8 cellular contexts compared by ENCODE assay signal in genomic region chr3:149657458-149657795, GRCh38.
DNase-seq lines count a peak whose midpoint lies in the region; TF ChIP-seq lines count a peak whose summit lies in the region.

No MANE protein-coding gene starts in this region.

- H3K4me3 Mint-ChIP-seq in activated T-cell treated with anti-CD3 and anti-CD28 coated beads, Interleukin-2, amount 50 U/mL, for 24 hours, result peak overlapping the region; percentile 82

- peaks cover 20% of the 10 kb centered on the region for H3K4me1 Mint-ChIP-seq in activated T-cell treated with anti-CD3 and anti-CD28 coated beads, Interleukin-2, amount 50 U/mL, for 24 hours (ENCODE audit: low read depth)

- TF ChIP-seq CTCF in epithelial cell of esophagus (IDR thresholded peaks at IDR 0.05; ENCODE audit: insufficient read depth, low read depth, low read length, missing control alignments) (no peak), GM13976 (IDR thresholded peaks at IDR 0.05; ENCODE audit: borderline replicate concordance, control extremely low read depth, extremely low read depth, insufficient read depth, missing control alignments) (no peak)

- H3K36me3 ChIP-seq in SK-N-MC (ENCODE audit: insufficient read depth, low read length) (peaks cover 27% of the 10 kb centered on the region), muscle layer of duodenum (ENCODE audit: control insufficient read depth in 1 of 2, insufficient read depth in 2 of 2, low read length in 2 of 2) (peaks cover 0 to 9% of the 10 kb centered on the region in 2 donors)

- H3K27ac Mint-ChIP-seq in activated T-cell treated with anti-CD3 and anti-CD28 coated beads, Interleukin-2, amount 50 U/mL, for 24 hours, result no peak overlapping the region

- DNase-seq in activated T-cell treated with anti-CD3 and anti-CD28 coated beads, Interleukin-2, amount 50 U/mL, for 24 hours, result no peak
- no peak for DNase-seq in activated T-cell treated with anti-CD3 and anti-CD28 coated beads, Interleukin-2, amount 50 U/mL, for 48 hours
- DNase-seq in SK-N-MC (ENCODE audit: low read depth, low spot score) (no peak), epithelial cell of esophagus (ENCODE audit: low read depth) (no peak), SW480 (ENCODE audit: low spot score) (no peak), GM13976 (ENCODE audit: low spot score) (no peak), NCI-H187 treated with DMSO at 0.1 percent for 48 hours (lab: John Stamatoyannopoulos, UW) (no peak)

- H3K9me3 ChIP-seq in SK-N-MC (ENCODE audit: low read depth, low read length), result no peaks in the 10 kb centered on the region
- no peaks in the 10 kb centered on the region for H3K9me3 ChIP-seq in muscle layer of duodenum (ENCODE audit: control insufficient read depth in 1 of 2, low read length in 2 of 2)

- H3K4me1 ChIP-seq in muscle layer of duodenum (ENCODE audit: control insufficient read depth in 1 of 2, insufficient read depth in 2 of 2, low read length in 2 of 2), result peaks cover 11 to 16% of the 10 kb centered on the region in 2 donors

- peaks cover 66% of the 10 kb centered on the region for H3K27me3 Mint-ChIP-seq in activated T-cell treated with anti-CD3 and anti-CD28 coated beads, Interleukin-2, amount 50 U/mL, for 24 hours

- H3K4me3 ChIP-seq in SK-N-MC (peak overlapping the region; percentile 85), epithelial cell of esophagus (ENCODE audit: low read length) (peak overlapping the region; percentile 59), muscle layer of duodenum (ENCODE audit: low read depth in 1 of 2, low read length in 2 of 2) (peak overlapping the region; percentile 75 to 81)

- H3K27ac ChIP-seq in SK-N-MC (peak overlapping the region; percentile 74), muscle layer of duodenum (ENCODE audit: low read length) (peak overlapping the region; percentile 96)

- in situ Hi-C loops in GM13976 (cut with MboI; ENCODE audit: low sequenced_read_pairs, unreplicated experiment), result no loop called here

- H3K36me3 Mint-ChIP-seq in activated T-cell treated with anti-CD3 and anti-CD28 coated beads, Interleukin-2, amount 50 U/mL, for 24 hours (ENCODE audit: low read depth), result no peaks in the 10 kb centered on the region

- peak overlapping the region; percentile 88 for H3K9ac ChIP-seq in SK-N-MC (ENCODE audit: insufficient read length)

- H3K27me3 ChIP-seq in muscle layer of duodenum (ENCODE audit: low read depth, low read length), result peaks cover 8% of the 10 kb centered on the region

- H3K9me3 Mint-ChIP-seq in activated T-cell treated with anti-CD3 and anti-CD28 coated beads, Interleukin-2, amount 50 U/mL, for 24 hours, result no peaks in the 10 kb centered on the region
